29 cellular contexts compared by ENCODE assay signal in the genomic region with DNA sequence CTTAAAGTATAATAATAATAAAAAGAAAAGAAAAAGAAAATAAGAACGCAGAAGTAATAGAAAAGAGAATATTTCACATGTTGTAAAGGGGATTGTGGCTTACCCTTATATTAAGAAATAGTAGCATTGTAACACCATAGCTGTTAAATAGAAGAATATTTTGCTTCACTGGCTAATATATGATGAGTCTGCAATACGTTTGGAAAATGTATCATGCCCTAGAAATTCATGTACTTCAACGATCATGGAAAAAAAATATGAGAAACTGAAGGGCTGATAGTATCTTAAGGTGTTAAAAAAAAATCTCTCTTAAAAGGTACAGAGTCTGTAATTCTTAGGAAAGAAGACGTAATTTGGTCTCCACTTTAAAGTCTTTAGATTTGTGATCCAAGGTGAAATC.
"Had no signal": no experiment of that assay in that cellular context is flagged by ENCODE, and none has a peak within 500 bp of the region (broad histone marks: within the 10 kb centered on the region; RNA-seq: fewer than 3 reads in every experiment).

No MANE protein-coding gene starts in this region.

- H3K4me3 ChIP-seq: colonic mucosa, coronary artery, dorsolateral prefrontal cortex, esophagus muscularis mucosa, esophagus squamous epithelium, gastrocnemius medialis, gastroesophageal sphincter, heart left ventricle, heart right ventricle had no signal

- H3K27me3 ChIP-seq: colonic mucosa, dorsolateral prefrontal cortex, esophagus muscularis mucosa, esophagus squamous epithelium, foreskin keratinocyte, gastrocnemius medialis, gastroesophageal sphincter, heart left ventricle, heart right ventricle had no signal

- H3K27me3 Mint-ChIP-seq: dendritic cell treated with granulocyte-macrophage colony-stimulating factor and Interleukin-4, amounts not matched to agents 40 ng/mL and 50 ng/mL, for 4 days; effector memory CD8-positive, alpha-beta T cell had no signal

- H3K4me3 Mint-ChIP-seq: dendritic cell treated with granulocyte-macrophage colony-stimulating factor and Interleukin-4, amounts not matched to agents 40 ng/mL and 50 ng/mL, for 4 days; effector memory CD8-positive, alpha-beta T cell; endodermal cell had no signal

- H3K27ac ChIP-seq: colonic mucosa, coronary artery, dorsolateral prefrontal cortex, epithelial cell of prostate, esophagus muscularis mucosa, esophagus squamous epithelium, foreskin keratinocyte, gastrocnemius medialis, gastroesophageal sphincter, heart left ventricle, heart right ventricle had no signal

- H3K4me1 Mint-ChIP-seq: endodermal cell had no signal

- FAIRE-seq: colon, endometrium, endothelial cell of umbilical vein, frontal cortex had no signal

- H3K4me1 ChIP-seq: colonic mucosa, esophagus muscularis mucosa, esophagus squamous epithelium, foreskin keratinocyte, gastrocnemius medialis, gastroesophageal sphincter, heart left ventricle, heart right ventricle had no signal

- DNase-seq: colonic mucosa; cortex of kidney; dermis blood vessel endothelial cell; dorsolateral prefrontal cortex; effector CD4-positive, alpha-beta T cell; effector CD8-positive, alpha-beta T cell; effector memory CD4-positive, alpha-beta T cell; effector memory CD8-positive, alpha-beta T cell; endodermal cell; erythroblast; esophagus squamous epithelium; foreskin fibroblast; foreskin keratinocyte; foreskin melanocyte; gastrocnemius medialis; glutamatergic neuron; head of caudate nucleus; heart left ventricle; heart right ventricle had no signal

- H3K27ac Mint-ChIP-seq: dendritic cell treated with granulocyte-macrophage colony-stimulating factor and Interleukin-4, amounts not matched to agents 40 ng/mL and 50 ng/mL, for 4 days; effector memory CD8-positive, alpha-beta T cell; endodermal cell had no signal

- H3K9me3 ChIP-seq: colonic mucosa, esophagus muscularis mucosa, esophagus squamous epithelium, gastrocnemius medialis, gastroesophageal sphincter, heart left ventricle had no signal

- H3K36me3 ChIP-seq: colonic mucosa, esophagus muscularis mucosa, esophagus squamous epithelium, gastrocnemius medialis, gastroesophageal sphincter, heart left ventricle, heart right ventricle had no signal

- ATAC-seq: effector memory CD8-positive, alpha-beta T cell; esophagus mucosa; foreskin keratinocyte; gastrocnemius medialis; gastroesophageal sphincter; heart left ventricle; heart right ventricle had no signal
